Comparison of ENCODE assay signal across 1 cellular context in the genomic region with DNA sequence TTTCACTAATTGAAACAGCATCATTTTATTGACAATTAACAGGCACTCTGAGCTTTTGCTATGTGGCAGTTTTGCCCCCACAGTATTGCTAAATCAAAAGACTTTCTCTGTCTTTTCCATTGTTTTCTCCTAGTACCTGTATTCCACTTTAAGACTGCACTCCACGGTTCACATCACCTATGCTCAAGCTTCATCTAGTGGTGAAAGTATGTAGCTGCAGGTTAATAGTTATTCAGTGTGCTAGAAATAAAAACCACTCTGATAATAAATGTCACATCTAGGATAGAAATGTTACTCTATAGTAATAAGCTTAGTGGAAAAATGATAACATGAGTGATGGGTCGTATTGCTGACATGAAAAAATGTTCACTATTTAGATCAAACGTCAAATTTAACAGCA.
TF ChIP-seq lines count a peak whose summit lies in the region.

No MANE protein-coding gene starts in this region.

TF ChIP-seq in GM23338, 12 proteins besides CTCF, POLR2A, EP300 and RAD21 (continued from another document):
- TF ChIP-seq, protein P1, sequence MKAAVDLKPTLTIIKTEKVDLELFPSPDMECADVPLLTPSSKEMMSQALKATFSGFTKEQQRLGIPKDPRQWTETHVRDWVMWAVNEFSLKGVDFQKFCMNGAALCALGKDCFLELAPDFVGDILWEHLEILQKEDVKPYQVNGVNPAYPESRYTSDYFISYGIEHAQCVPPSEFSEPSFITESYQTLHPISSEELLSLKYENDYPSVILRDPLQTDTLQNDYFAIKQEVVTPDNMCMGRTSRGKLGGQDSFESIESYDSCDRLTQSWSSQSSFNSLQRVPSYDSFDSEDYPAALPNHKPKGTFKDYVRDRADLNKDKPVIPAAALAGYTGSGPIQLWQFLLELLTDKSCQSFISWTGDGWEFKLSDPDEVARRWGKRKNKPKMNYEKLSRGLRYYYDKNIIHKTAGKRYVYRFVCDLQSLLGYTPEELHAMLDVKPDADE (IDR thresholded peaks at IDR 0.05) = no peak
- TF ChIP-seq ZNF114 (CRISPR knock-in tag; IDR thresholded peaks at IDR 0.05) = no peak
- TF ChIP-seq POLR2AphosphoS5 (IDR thresholded peaks at IDR 0.05; ENCODE audit: low read depth) = no peak
- TF ChIP-seq, protein P2, sequence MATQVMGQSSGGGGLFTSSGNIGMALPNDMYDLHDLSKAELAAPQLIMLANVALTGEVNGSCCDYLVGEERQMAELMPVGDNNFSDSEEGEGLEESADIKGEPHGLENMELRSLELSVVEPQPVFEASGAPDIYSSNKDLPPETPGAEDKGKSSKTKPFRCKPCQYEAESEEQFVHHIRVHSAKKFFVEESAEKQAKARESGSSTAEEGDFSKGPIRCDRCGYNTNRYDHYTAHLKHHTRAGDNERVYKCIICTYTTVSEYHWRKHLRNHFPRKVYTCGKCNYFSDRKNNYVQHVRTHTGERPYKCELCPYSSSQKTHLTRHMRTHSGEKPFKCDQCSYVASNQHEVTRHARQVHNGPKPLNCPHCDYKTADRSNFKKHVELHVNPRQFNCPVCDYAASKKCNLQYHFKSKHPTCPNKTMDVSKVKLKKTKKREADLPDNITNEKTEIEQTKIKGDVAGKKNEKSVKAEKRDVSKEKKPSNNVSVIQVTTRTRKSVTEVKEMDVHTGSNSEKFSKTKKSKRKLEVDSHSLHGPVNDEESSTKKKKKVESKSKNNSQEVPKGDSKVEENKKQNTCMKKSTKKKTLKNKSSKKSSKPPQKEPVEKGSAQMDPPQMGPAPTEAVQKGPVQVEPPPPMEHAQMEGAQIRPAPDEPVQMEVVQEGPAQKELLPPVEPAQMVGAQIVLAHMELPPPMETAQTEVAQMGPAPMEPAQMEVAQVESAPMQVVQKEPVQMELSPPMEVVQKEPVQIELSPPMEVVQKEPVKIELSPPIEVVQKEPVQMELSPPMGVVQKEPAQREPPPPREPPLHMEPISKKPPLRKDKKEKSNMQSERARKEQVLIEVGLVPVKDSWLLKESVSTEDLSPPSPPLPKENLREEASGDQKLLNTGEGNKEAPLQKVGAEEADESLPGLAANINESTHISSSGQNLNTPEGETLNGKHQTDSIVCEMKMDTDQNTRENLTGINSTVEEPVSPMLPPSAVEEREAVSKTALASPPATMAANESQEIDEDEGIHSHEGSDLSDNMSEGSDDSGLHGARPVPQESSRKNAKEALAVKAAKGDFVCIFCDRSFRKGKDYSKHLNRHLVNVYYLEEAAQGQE (IDR thresholded peaks at IDR 0.05; ENCODE audit: unreplicated experiment) = no peak
- no peak for TF ChIP-seq JUNB (IDR thresholded peaks at IDR 0.05; ENCODE audit: unreplicated experiment)
- no peak for TF ChIP-seq NANOG (IDR thresholded peaks at IDR 0.05; ENCODE audit: borderline replicate concordance)
- no peak for TF ChIP-seq ZNF331 (CRISPR knock-in tag; IDR thresholded peaks at IDR 0.05; ENCODE audit: low read depth)
